ENCODE assay signal across 1 cellular context in the genomic region with DNA sequence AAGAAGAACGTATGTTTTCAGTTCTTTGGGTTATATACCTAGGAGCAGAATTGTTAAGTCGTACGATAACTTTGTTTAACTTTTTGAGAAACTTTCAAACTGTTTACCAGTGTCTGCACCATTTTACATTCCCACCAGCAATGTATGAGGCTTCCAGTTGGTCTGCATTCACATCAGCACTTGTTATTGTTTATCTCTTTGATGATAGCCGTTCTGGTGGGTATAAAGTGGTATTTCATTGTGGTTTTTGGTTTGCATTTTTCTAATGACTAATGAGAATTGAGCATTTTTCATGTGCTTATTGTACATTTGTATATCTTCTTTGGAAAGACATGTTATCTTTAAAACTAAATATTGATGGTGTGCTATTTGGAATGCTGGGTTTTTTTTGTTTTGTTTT.
TF ChIP-seq lines count a peak whose summit lies in the region.

No MANE protein-coding gene starts in this region.

TF ChIP-seq in GM23338, 12 proteins besides CTCF, POLR2A, EP300 and RAD21 (continued from another document):
- TF ChIP-seq ZNF462 (CRISPR knock-in tag; IDR thresholded peaks at IDR 0.05): no peak
- TF ChIP-seq ZNF114 (CRISPR knock-in tag; IDR thresholded peaks at IDR 0.05): no peak
- no peak for TF ChIP-seq STAT1 (IDR thresholded peaks at IDR 0.05; ENCODE audit: unreplicated experiment)
- no peak for TF ChIP-seq NANOG (IDR thresholded peaks at IDR 0.05; ENCODE audit: borderline replicate concordance)
- TF ChIP-seq POLR2AphosphoS5 (IDR thresholded peaks at IDR 0.05; ENCODE audit: low read depth): no peak
- no peak for TF ChIP-seq JUNB (IDR thresholded peaks at IDR 0.05; ENCODE audit: unreplicated experiment)
- TF ChIP-seq CREB1 (CRISPR knock-in tag; IDR thresholded peaks at IDR 0.05; ENCODE audit: low read depth): no peak
- TF ChIP-seq ETS1 (IDR thresholded peaks at IDR 0.05): no peak
- TF ChIP-seq EZH2 (IDR thresholded peaks at IDR 0.05; ENCODE audit: low read depth, unreplicated experiment): no peak
- TF ChIP-seq EZH2phosphoT487 (IDR thresholded peaks at IDR 0.05; ENCODE audit: unreplicated experiment): no peak
